4 cellular contexts compared by ENCODE assay signal in the genomic region with DNA sequence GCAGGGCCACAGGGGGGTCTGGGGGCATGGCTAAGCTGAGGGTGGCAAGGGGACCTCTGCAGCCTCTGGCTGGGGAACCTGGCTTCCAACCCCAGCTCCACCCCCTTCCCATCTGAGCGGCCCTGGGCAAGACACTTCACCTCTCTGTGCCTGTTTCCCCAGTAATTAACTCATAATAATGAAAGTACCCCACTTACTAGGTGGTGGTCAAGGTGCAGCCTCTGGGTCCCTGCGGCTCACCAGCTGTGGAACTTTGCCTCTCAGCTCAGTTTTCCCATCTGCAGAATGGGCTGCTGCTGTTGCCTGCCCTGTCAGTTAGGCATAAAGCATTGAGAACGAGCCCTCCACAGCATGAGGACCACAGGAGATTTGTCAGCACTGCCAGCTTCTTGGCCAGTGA. TPM values are rescaled to one million over a fixed set of nuclear protein-coding genes. Genes with fewer than 3 reads are reported as not detected.
"Had no signal": no experiment of that assay in that cellular context is flagged by ENCODE, and none has a peak within 500 bp of the region (broad histone marks: within the 10 kb centered on the region; RNA-seq: fewer than 3 reads in every experiment).

No MANE protein-coding gene starts in this region.

RNA-seq across cellular contexts. Expression of a gene that starts 51.8 kb away (rescaled TPM):
- total RNA-seq: LHCN-M2, M059J, MCF 10A, NCI-H460 had no signal
